In the genomic region with DNA sequence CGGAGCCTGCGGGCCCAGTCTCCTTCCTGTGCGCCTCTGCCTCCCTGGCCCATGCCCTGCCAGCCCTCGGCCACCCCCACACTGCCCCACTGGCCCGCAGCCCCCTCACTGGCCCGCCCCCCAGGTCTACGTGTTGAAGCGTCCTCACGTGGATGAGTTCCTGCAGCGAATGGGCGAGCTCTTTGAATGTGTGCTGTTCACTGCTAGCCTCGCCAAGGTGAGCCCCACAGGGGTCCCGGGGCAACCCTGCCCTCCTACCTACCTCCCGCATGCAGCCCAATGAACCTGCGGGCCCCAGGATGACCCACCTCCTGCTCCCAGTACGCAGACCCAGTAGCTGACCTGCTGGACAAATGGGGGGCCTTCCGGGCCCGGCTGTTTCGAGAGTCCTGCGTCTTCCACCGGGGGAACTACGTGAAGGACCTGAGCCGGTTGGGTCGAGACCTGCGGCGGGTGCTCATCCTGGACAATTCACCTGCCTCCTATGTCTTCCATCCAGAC, we compare ENCODE assay signal across 20 cellular contexts. TPM values are rescaled to one million over a fixed set of nuclear protein-coding genes. Genes with fewer than 3 reads are reported as not detected.
DNase-seq lines count a peak whose midpoint lies in the region; ATAC-seq and TF ChIP-seq lines count a peak whose summit lies in the region.
"Had no signal": no experiment of that assay in that cellular context is flagged by ENCODE, and none has a peak within 500 bp of the region (broad histone marks: within the 10 kb centered on the region; RNA-seq: fewer than 3 reads in every experiment).

No MANE protein-coding gene starts in this region.

- peaks cover 50% of the 10 kb centered on the region for H3K4me1 ChIP-seq in mesenchymal stem cell (ENCODE audit: control insufficient read depth, insufficient read depth, low read depth, low read length)
- peaks cover 44% of the 10 kb centered on the region for H3K4me1 ChIP-seq in upper lobe of right lung
- H3K4me1 ChIP-seq in body of pancreas = peaks cover 66% of the 10 kb centered on the region

- H2BK120ac ChIP-seq in mesenchymal stem cell (ENCODE audit: low read depth, low read length) = no peak overlapping the region

- DNase-seq in left cardiac atrium = peak; percentile 26
- DNase-seq in Right ventricle myocardium superior = no peak
- no peak for DNase-seq in activated T-helper 2 cell treated with anti-CD3 and anti-CD28 coated beads, Interferon-gamma antibody, Interleukin-2, Interleukin-4, amounts not matched to agents 10 μg/mL and 5 μg/mL and 100 μg/mL, durations not matched to agents 14 hours and 24 hours and 36 hours (ENCODE audit: low spot score)
- DNase-seq in mesenchymal stem cell = no peak
- DNase-seq in upper lobe of right lung = peak; percentile 66
- DNase-seq in body of pancreas = no peak
- DNase-seq in COLO668 (lab: John Stamatoyannopoulos, UW; ENCODE audit: unreplicated experiment) = no peak
- no peak for DNase-seq in activated CD8-positive, alpha-beta memory T cell treated with anti-CD3 and anti-CD28 coated beads, Interleukin-2, amount 50 U/mL, for 4 hours
- DNase-seq: activated CD4-positive, alpha-beta T cell treated with anti-CD3 and anti-CD28 coated beads for 4 hours; activated T-cell treated with anti-CD3 and anti-CD28 coated beads, Interleukin-2, amount 50 U/mL, for 72 hours; DMS 273 treated with DMSO at 0.1 percent for 48 hours; NCI-H1048; NCI-H774; stimulated activated naive CD8-positive, alpha-beta T cell treated with anti-CD3 and anti-CD28 coated beads, Interleukin-15, Interleukin-2, amounts not matched to agents 100 U/mL and 50 U/mL, for 24 hours; T-helper 9 cell had no signal

- H3K36me3 Mint-ChIP-seq in activated T-helper 2 cell treated with anti-CD3 and anti-CD28 coated beads, Interferon-gamma antibody, Interleukin-2, Interleukin-4, amounts not matched to agents 10 μg/mL and 5 μg/mL and 100 μg/mL, durations not matched to agents 14 hours and 24 hours and 36 hours (ENCODE audit: low read depth) = peaks cover 47% of the 10 kb centered on the region

- TF ChIP-seq POLR2A in body of pancreas (IDR thresholded peaks at IDR 0.05) = no peak

- intact Hi-C loops in left cardiac atrium (cut with DNase I) (no loop called here), Right ventricle myocardium superior (cut with DNase I) (loop anchor here (10.0 kb wide), 1 partner anchor 242 kb away; no protein-coding TSS in a partner anchor), upper lobe of right lung (cut with DNase I) (no loop called here), body of pancreas (cut with DNase I) (no loop called here)
- intact Hi-C loops in activated T-helper 2 cell treated with anti-CD3 and anti-CD28 coated beads, Interferon-gamma antibody, Interleukin-2, Interleukin-4, amounts not matched to agents 10 μg/mL and 5 μg/mL and 100 μg/mL, durations not matched to agents 14 hours and 24 hours and 36 hours (cut with micrococcal nuclease) = loop anchor here (10.0 kb wide), 1 partner anchor 852 kb away; the partner anchor contains the start of genes TUBA4A and TUBA4B

- H2BK12ac ChIP-seq in mesenchymal stem cell (ENCODE audit: low read length in 2 of 2) = no peak overlapping the region

- H3K4me2 ChIP-seq in mesenchymal stem cell (ENCODE audit: low read length, poor library complexity, severe bottlenecking) = no peak overlapping the region

- H3K9ac ChIP-seq in mesenchymal stem cell (ENCODE audit: low read length) = no peak overlapping the region

- H3K36me3 ChIP-seq in mesenchymal stem cell (ENCODE audit: control insufficient read depth in 1 of 2, insufficient read depth in 2 of 2, low read depth in 1 of 2, low read length in 2 of 2) = peaks cover 29 to 45% of the 10 kb centered on the region in 2 experiments
- H3K36me3 ChIP-seq in upper lobe of right lung = peaks cover 41% of the 10 kb centered on the region
- peaks cover 7 to 14% of the 10 kb centered on the region in 2 donors for H3K36me3 ChIP-seq in body of pancreas (replicated peaks in 1 of 2; ENCODE audit: insufficient read depth in 1 of 2, low read depth in 2 of 2)

- peaks cover 24% of the 10 kb centered on the region for H3K79me1 ChIP-seq in mesenchymal stem cell (replicated peaks; ENCODE audit: low read length, poor library complexity, severe bottlenecking)

- no peaks in the 10 kb centered on the region for H3K27me3 Mint-ChIP-seq in activated T-helper 2 cell treated with anti-CD3 and anti-CD28 coated beads, Interferon-gamma antibody, Interleukin-2, Interleukin-4, amounts not matched to agents 10 μg/mL and 5 μg/mL and 100 μg/mL, durations not matched to agents 14 hours and 24 hours and 36 hours (ENCODE audit: low read depth)

- H3K9me3 Mint-ChIP-seq in activated T-helper 2 cell treated with anti-CD3 and anti-CD28 coated beads, Interferon-gamma antibody, Interleukin-2, Interleukin-4, amounts not matched to agents 10 μg/mL and 5 μg/mL and 100 μg/mL, durations not matched to agents 14 hours and 24 hours and 36 hours = no peaks in the 10 kb centered on the region
- H3K9me3 Mint-ChIP-seq: activated T-cell treated with anti-CD3 and anti-CD28 coated beads, Interleukin-2, amount 50 U/mL, for 72 hours; mesothelial cell of epicardium had no signal

- H3K4me1 Mint-ChIP-seq in activated T-helper 2 cell treated with anti-CD3 and anti-CD28 coated beads, Interferon-gamma antibody, Interleukin-2, Interleukin-4, amounts not matched to agents 10 μg/mL and 5 μg/mL and 100 μg/mL, durations not matched to agents 14 hours and 24 hours and 36 hours (ENCODE audit: low read depth) = peaks cover 36% of the 10 kb centered on the region

- no peak overlapping the region for H3K14ac ChIP-seq in mesenchymal stem cell (ENCODE audit: low read length in 2 of 2)

- H3K4ac ChIP-seq in mesenchymal stem cell (ENCODE audit: low read depth in 1 of 2, low read length in 2 of 2) = no peak overlapping the region

- no peak overlapping the region for H3K18ac ChIP-seq in mesenchymal stem cell (ENCODE audit: low read depth in 1 of 2, low read length in 2 of 2)

- H2AK5ac ChIP-seq in mesenchymal stem cell (ENCODE audit: low read length, severe bottlenecking) = no peak overlapping the region

- H2BK15ac ChIP-seq in mesenchymal stem cell (ENCODE audit: low read depth, poor library complexity, severe bottlenecking) = peak overlapping the region; percentile 13

- no peak overlapping the region for H2AFZ ChIP-seq in mesenchymal stem cell (ENCODE audit: low read depth, low read length)

- ATAC-seq in left cardiac atrium (no peak), Right ventricle myocardium superior (ENCODE audit: poor library complexity) (no peak), upper lobe of right lung (no peak), body of pancreas (no peak)
- ATAC-seq: activated T-cell treated with anti-CD3 and anti-CD28 coated beads, Interleukin-2, amount 50 U/mL, for 72 hours; stimulated activated naive CD8-positive, alpha-beta T cell treated with anti-CD3 and anti-CD28 coated beads, Interleukin-15, Interleukin-2, amounts not matched to agents 100 U/mL and 50 U/mL, for 24 hours had no signal

- H4K91ac ChIP-seq in mesenchymal stem cell (ENCODE audit: low read length) = no peak overlapping the region

- no peak overlapping the region for H4K8ac ChIP-seq in mesenchymal stem cell (ENCODE audit: low read length)

- H2BK5ac ChIP-seq in mesenchymal stem cell (ENCODE audit: low read depth, low read length, poor library complexity, severe bottlenecking) = no peak overlapping the region

- TF ChIP-seq CTCF in upper lobe of right lung (IDR thresholded peaks at IDR 0.05) (no peak), body of pancreas (IDR thresholded peaks at IDR 0.05) (no peak)

- WGBS in mesenchymal stem cell = 97% methylated on average over 26 of the region's 26 CpGs
- WGBS in body of pancreas, 2 donors = 83% methylated on average over 6 to 19 of the region's 26 CpGs

- no peaks in the 10 kb centered on the region for H3K27me3 ChIP-seq in mesenchymal stem cell (ENCODE audit: control insufficient read depth in 1 of 2, insufficient read depth in 1 of 2, low read length in 2 of 2)
- no peaks in the 10 kb centered on the region for H3K27me3 ChIP-seq in upper lobe of right lung
- no peaks in the 10 kb centered on the region for H3K27me3 ChIP-seq in body of pancreas

- H3K9me3 ChIP-seq in mesenchymal stem cell (ENCODE audit: control insufficient read depth, low read length) (no peaks in the 10 kb centered on the region), upper lobe of right lung (no peaks in the 10 kb centered on the region), body of pancreas (no peaks in the 10 kb centered on the region)

- H3K27ac Mint-ChIP-seq in activated T-helper 2 cell treated with anti-CD3 and anti-CD28 coated beads, Interferon-gamma antibody, Interleukin-2, Interleukin-4, amounts not matched to agents 10 μg/mL and 5 μg/mL and 100 μg/mL, durations not matched to agents 14 hours and 24 hours and 36 hours = no peak overlapping the region
- H3K27ac Mint-ChIP-seq: activated T-cell treated with anti-CD3 and anti-CD28 coated beads, Interleukin-2, amount 50 U/mL, for 72 hours; mesothelial cell of epicardium had no signal

- H3K4me3 Mint-ChIP-seq in activated T-helper 2 cell treated with anti-CD3 and anti-CD28 coated beads, Interferon-gamma antibody, Interleukin-2, Interleukin-4, amounts not matched to agents 10 μg/mL and 5 μg/mL and 100 μg/mL, durations not matched to agents 14 hours and 24 hours and 36 hours (ENCODE audit: low read depth) = peak overlapping the region; percentile 50

- no peak overlapping the region for H3K27ac ChIP-seq in mesenchymal stem cell (ENCODE audit: low read length, poor library complexity, severe bottlenecking)
- no peak overlapping the region for H3K27ac ChIP-seq in upper lobe of right lung
- peak overlapping the region in 2 of 4 donors; percentile 42 to 95 for H3K27ac ChIP-seq in body of pancreas
- H3K27ac ChIP-seq: epithelial cell of prostate had no signal

- peak overlapping the region in 1 of 2 experiments; percentile 36 for H3K23ac ChIP-seq in mesenchymal stem cell (ENCODE audit: low read length in 2 of 2)

- no peak overlapping the region for H3K4me3 ChIP-seq in mesenchymal stem cell (ENCODE audit: insufficient read depth in 1 of 2, low read depth in 1 of 2, low read length in 2 of 2)
- no peak overlapping the region for H3K4me3 ChIP-seq in upper lobe of right lung
- H3K4me3 ChIP-seq in body of pancreas = no peak overlapping the region

RNA-seq across cellular contexts. Expression of gene CTDSP1, which starts 3.3 kb away (rescaled TPM):
- total RNA-seq in left cardiac atrium (100 to 1,000 TPM; 101 to 106 TPM), Right ventricle myocardium superior (85.1 TPM), upper lobe of right lung (169 TPM), body of pancreas (10 to 100 TPM; 67.2 to 98.9 TPM)
- 114 and 115 TPM in 2 replicates for total RNA-seq in activated T-helper 2 cell treated with anti-CD3 and anti-CD28 coated beads, Interferon-gamma antibody, Interleukin-2, Interleukin-4, amounts not matched to agents 10 μg/mL and 5 μg/mL and 100 μg/mL, durations not matched to agents 14 hours and 24 hours and 36 hours
- polyA plus RNA-seq in mesenchymal stem cell (2013, experiment 1 of 2) = 65.2 TPM
- 63.8 TPM for polyA plus RNA-seq in mesenchymal stem cell (2013, experiment 2 of 2)

RNA-seq across cellular contexts. Expression of gene VIL1, which starts 16.0 kb away (rescaled TPM):
- total RNA-seq in left cardiac atrium (not detected), Right ventricle myocardium superior (not detected), upper lobe of right lung (not detected), body of pancreas (10 to 100 TPM; 15.3 to 15.8 TPM)
- total RNA-seq in activated T-helper 2 cell treated with anti-CD3 and anti-CD28 coated beads, Interferon-gamma antibody, Interleukin-2, Interleukin-4, amounts not matched to agents 10 μg/mL and 5 μg/mL and 100 μg/mL, durations not matched to agents 14 hours and 24 hours and 36 hours = not detected in 2 replicates
- not detected for polyA plus RNA-seq in mesenchymal stem cell (2013, experiment 1 of 2)
- polyA plus RNA-seq in mesenchymal stem cell (2013, experiment 2 of 2) = under 0.01 TPM
- total RNA-seq: activated T-cell treated with anti-CD3 and anti-CD28 coated beads, Interleukin-2, amount 50 U/mL, for 72 hours; glomerular endothelial cell; osteocyte; RPMI7951 had no signal

RNA-seq across cellular contexts. Expression of gene SLC11A1, which starts 20.9 kb away (rescaled TPM):
- total RNA-seq in left cardiac atrium (10 to 100 TPM in 1 of 2 donors, 1 to 10 TPM in 1; 8.5 to 16.1 TPM), Right ventricle myocardium superior (4.4 TPM), upper lobe of right lung (302 TPM), body of pancreas (1 to 10 TPM; 3.0 to 7.3 TPM)
- 0.18 and 0.21 TPM in 2 replicates for total RNA-seq in activated T-helper 2 cell treated with anti-CD3 and anti-CD28 coated beads, Interferon-gamma antibody, Interleukin-2, Interleukin-4, amounts not matched to agents 10 μg/mL and 5 μg/mL and 100 μg/mL, durations not matched to agents 14 hours and 24 hours and 36 hours
- polyA plus RNA-seq in mesenchymal stem cell (2013, experiment 1 of 2) = 0.10 TPM
- polyA plus RNA-seq in mesenchymal stem cell (2013, experiment 2 of 2) = 0.10 TPM
- total RNA-seq: glomerular endothelial cell had no signal

RNA-seq across cellular contexts. Expression of gene CATIP, which starts 46.3 kb away (rescaled TPM):
- not detected for total RNA-seq in left cardiac atrium
- not detected for total RNA-seq in Right ventricle myocardium superior
- not detected in 2 replicates for total RNA-seq in activated T-helper 2 cell treated with anti-CD3 and anti-CD28 coated beads, Interferon-gamma antibody, Interleukin-2, Interleukin-4, amounts not matched to agents 10 μg/mL and 5 μg/mL and 100 μg/mL, durations not matched to agents 14 hours and 24 hours and 36 hours
- polyA plus RNA-seq in mesenchymal stem cell (2013, experiment 1 of 2) = not detected
- not detected for polyA plus RNA-seq in mesenchymal stem cell (2013, experiment 2 of 2)
- total RNA-seq in upper lobe of right lung = 0.64 TPM
- under 1 TPM; 0.33 to 0.52 TPM for total RNA-seq in body of pancreas
- total RNA-seq: activated T-cell treated with anti-CD3 and anti-CD28 coated beads, Interleukin-2, amount 50 U/mL, for 72 hours; glomerular endothelial cell; mesothelial cell of epicardium; osteocyte; RPMI7951 had no signal

Comparison
In these comparisons a context has a peak if more than half of its experiments do, and no peak if none do; other contexts are left out.
1. DNase-seq: peak in left cardiac atrium (single experiment) and upper lobe of right lung (single experiment); none in Right ventricle myocardium superior (single experiment), activated T-helper 2 cell treated with anti-CD3 and anti-CD28 coated beads, Interferon-gamma antibody, Interleukin-2, Interleukin-4, amounts not matched to agents 10 μg/mL and 5 μg/mL and 100 μg/mL, durations not matched to agents 14 hours and 24 hours and 36 hours (single experiment), mesenchymal stem cell (single experiment), body of pancreas (0 of 4), COLO668 (single experiment) and activated CD8-positive, alpha-beta memory T cell treated with anti-CD3 and anti-CD28 coated beads, Interleukin-2, amount 50 U/mL, for 4 hours (single experiment).
2. intact Hi-C loops: an anchor here in Right ventricle myocardium superior (10.0 kb wide) and activated T-helper 2 cell treated with anti-CD3 and anti-CD28 coated beads, Interferon-gamma antibody, Interleukin-2, Interleukin-4, amounts not matched to agents 10 μg/mL and 5 μg/mL and 100 μg/mL, durations not matched to agents 14 hours and 24 hours and 36 hours (10.0 kb wide); none called in left cardiac atrium, upper lobe of right lung and body of pancreas.
3. RNA of gene VIL1, which starts 16.0 kb away (total RNA-seq): 15.3 to 15.8 TPM in body of pancreas; not detected in upper lobe of right lung (single experiment), not detected in left cardiac atrium, not detected in Right ventricle myocardium superior (single experiment) and not detected in activated T-helper 2 cell treated with anti-CD3 and anti-CD28 coated beads, Interferon-gamma antibody, Interleukin-2, Interleukin-4, amounts not matched to agents 10 μg/mL and 5 μg/mL and 100 μg/mL, durations not matched to agents 14 hours and 24 hours and 36 hours; every median in the first group is over 10 times any median in the second.
4. RNA of gene SLC11A1, which starts 20.9 kb away (total RNA-seq): 302 TPM in upper lobe of right lung (single experiment); 8.5 to 16.1 TPM in left cardiac atrium, 3.0 to 7.3 TPM in body of pancreas, 4.4 TPM in Right ventricle myocardium superior (single experiment) and 0.18 to 0.21 TPM in activated T-helper 2 cell treated with anti-CD3 and anti-CD28 coated beads, Interferon-gamma antibody, Interleukin-2, Interleukin-4, amounts not matched to agents 10 μg/mL and 5 μg/mL and 100 μg/mL, durations not matched to agents 14 hours and 24 hours and 36 hours; every median in the first group is over 10 times any median in the second.